8 cellular contexts compared by ENCODE assay signal in the genomic region with DNA sequence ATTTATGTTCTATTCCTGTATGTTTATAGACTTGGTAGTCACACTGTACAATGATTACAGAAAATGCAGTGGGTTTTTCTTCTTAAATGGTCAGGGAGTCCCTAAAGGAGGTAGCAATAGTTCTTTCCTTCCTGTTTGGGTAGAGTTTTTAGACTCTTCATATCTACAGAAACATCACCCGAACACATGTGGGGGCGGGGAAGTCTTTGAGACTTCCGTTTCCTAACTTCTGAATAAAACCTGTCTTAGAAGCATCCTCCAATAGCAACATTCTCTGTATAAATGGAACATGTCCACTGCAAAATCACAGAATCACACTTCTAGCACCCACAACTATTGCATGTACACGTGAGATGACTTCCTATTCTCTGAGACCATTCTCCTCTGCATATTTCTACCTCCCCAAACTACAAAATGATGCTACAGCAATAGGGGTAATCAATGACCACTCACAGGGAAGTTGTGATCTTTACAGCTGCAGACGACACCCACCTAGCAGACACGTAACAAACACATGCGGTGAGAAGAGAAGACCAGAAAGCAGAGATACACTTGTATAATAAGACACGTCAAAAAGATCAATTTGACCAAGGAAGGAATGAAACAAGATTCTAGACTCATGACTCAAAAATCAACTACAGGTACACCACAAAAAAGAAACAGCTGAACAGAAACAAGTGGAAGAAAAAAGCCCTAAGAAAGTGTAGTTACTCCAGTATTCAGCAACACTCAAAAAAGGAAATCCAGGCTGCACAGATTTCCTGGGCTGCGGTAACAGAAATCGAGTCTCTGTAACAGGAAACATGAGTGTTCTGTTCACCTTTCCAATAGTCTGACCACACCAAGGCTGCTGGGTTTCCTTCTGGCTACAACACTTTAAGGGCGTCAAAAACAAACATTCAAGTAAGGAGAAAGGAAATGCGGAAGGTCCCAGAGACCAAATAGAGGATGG.
DNase-seq lines count a peak whose midpoint lies in the region; ATAC-seq and TF ChIP-seq lines count a peak whose summit lies in the region.
"Had no signal": no experiment of that assay in that cellular context is flagged by ENCODE, and none has a peak within 500 bp of the region (broad histone marks: within the 10 kb centered on the region; RNA-seq: fewer than 3 reads in every experiment).

No MANE protein-coding gene starts in this region.

- no peaks in the 10 kb centered on the region for H3K4me1 ChIP-seq in thyroid gland
- no peaks in the 10 kb centered on the region for H3K4me1 ChIP-seq in mesendoderm (ENCODE audit: control insufficient read depth, low read depth, low read length)

- 86 to 89% methylated on average over 12 of the region's 12 CpGs for WGBS in thyroid gland, 2 donors
- WGBS in mesendoderm (ENCODE audit: extremely low coverage, insufficient coverage, low lambda C conversion rate): no CpG with 5 or more reads among the region's 12 CpGs

- intact Hi-C loops in thyroid gland (cut with DNase I): no loop called here

- no peak overlapping the region for H3K18ac ChIP-seq in mesendoderm (ENCODE audit: low read length)

- H3K9me3 ChIP-seq in thyroid gland: no peaks in the 10 kb centered on the region

- peaks cover 8 to 24% of the 10 kb centered on the region in 2 donors for H3K36me3 ChIP-seq in thyroid gland
- no peaks in the 10 kb centered on the region for H3K36me3 ChIP-seq in mesendoderm (ENCODE audit: control insufficient read depth, insufficient read depth, low read length)

- TF ChIP-seq POLR2A in thyroid gland (IDR thresholded peaks at IDR 0.05): no peak

- no peak overlapping the region for H3K4me2 ChIP-seq in mesendoderm (ENCODE audit: low read length)

- no peak overlapping the region for H3K23ac ChIP-seq in mesendoderm (ENCODE audit: low read length)

- no peak overlapping the region for H3K4ac ChIP-seq in mesendoderm (ENCODE audit: low read depth, low read length)

- ATAC-seq in GM19351 (IDR thresholded peaks at IDR 0.05; ENCODE audit: unreplicated experiment) (peak; percentile 80), HG02943 (IDR thresholded peaks at IDR 0.05; ENCODE audit: low read depth, unreplicated experiment) (peak; percentile 79)

- H3K27me3 ChIP-seq in thyroid gland (no peaks in the 10 kb centered on the region), mesendoderm (ENCODE audit: insufficient read depth, low read length, poor library complexity) (no peaks in the 10 kb centered on the region)
- H3K27me3 ChIP-seq: dorsolateral prefrontal cortex had no signal

- no peak overlapping the region for H4K8ac ChIP-seq in mesendoderm (ENCODE audit: low read depth, low read length)

- H2BK5ac ChIP-seq in mesendoderm (ENCODE audit: low read length): no peak overlapping the region

- H2BK15ac ChIP-seq in mesendoderm (replicated peaks; ENCODE audit: low read depth): no peak overlapping the region

- no peak overlapping the region for H3K56ac ChIP-seq in mesendoderm (ENCODE audit: low read length)

- no peaks in the 10 kb centered on the region for H3K79me2 ChIP-seq in mesendoderm (ENCODE audit: control insufficient read depth, insufficient read depth, low read length)

- H3K9ac ChIP-seq in mesendoderm (ENCODE audit: low read length): no peak overlapping the region

- no peak overlapping the region for H2BK120ac ChIP-seq in mesendoderm (ENCODE audit: low read depth, low read length)

- DNase-seq in activated CD4-positive, alpha-beta T cell treated with anti-CD3 and anti-CD28 coated beads, Interleukin-2, amount 50 U/mL, for 48 hours: peak; percentile 41 to 59
- peak; percentile 28 to 38 for DNase-seq in stimulated activated CD8-positive, alpha-beta memory T cell treated with anti-CD3 and anti-CD28 coated beads, Interleukin-15, amount 100 ng/mL, for 48 hours (ENCODE audit: low read depth in 2 of 2)
- DNase-seq in mucosa of gallbladder (ENCODE audit: low spot score) (no peak), thyroid gland (no peak), mesendoderm (no peak)

- H3K4me3 ChIP-seq in thyroid gland (replicated peaks in 1 of 3): no peak overlapping the region
- H3K4me3 ChIP-seq in mesendoderm (ENCODE audit: low read length): no peak overlapping the region
- H3K4me3 ChIP-seq: dorsolateral prefrontal cortex had no signal

- H3K79me1 ChIP-seq in mesendoderm (ENCODE audit: low read length): no peaks in the 10 kb centered on the region

- H2AK5ac ChIP-seq in mesendoderm (ENCODE audit: low read length): no peak overlapping the region

- TF ChIP-seq CTCF in thyroid gland (IDR thresholded peaks at IDR 0.05): no peak

- H4K5ac ChIP-seq in mesendoderm (ENCODE audit: low read length): no peak overlapping the region

- H3K27ac ChIP-seq in thyroid gland: no peak overlapping the region
- H3K27ac ChIP-seq in mesendoderm (ENCODE audit: low read depth, low read length): no peak overlapping the region
- H3K27ac ChIP-seq: dorsolateral prefrontal cortex had no signal

Comparison
In these comparisons a context has a peak if more than half of its experiments do, and no peak if none do; other contexts are left out.
1. DNase-seq: peak in activated CD4-positive, alpha-beta T cell treated with anti-CD3 and anti-CD28 coated beads, Interleukin-2, amount 50 U/mL, for 48 hours (2 of 2) and stimulated activated CD8-positive, alpha-beta memory T cell treated with anti-CD3 and anti-CD28 coated beads, Interleukin-15, amount 100 ng/mL, for 48 hours (2 of 2); none in mucosa of gallbladder (single experiment), thyroid gland (0 of 2) and mesendoderm (single experiment).